Comparison of ENCODE assay signal across 8 cellular contexts in the genomic region with DNA sequence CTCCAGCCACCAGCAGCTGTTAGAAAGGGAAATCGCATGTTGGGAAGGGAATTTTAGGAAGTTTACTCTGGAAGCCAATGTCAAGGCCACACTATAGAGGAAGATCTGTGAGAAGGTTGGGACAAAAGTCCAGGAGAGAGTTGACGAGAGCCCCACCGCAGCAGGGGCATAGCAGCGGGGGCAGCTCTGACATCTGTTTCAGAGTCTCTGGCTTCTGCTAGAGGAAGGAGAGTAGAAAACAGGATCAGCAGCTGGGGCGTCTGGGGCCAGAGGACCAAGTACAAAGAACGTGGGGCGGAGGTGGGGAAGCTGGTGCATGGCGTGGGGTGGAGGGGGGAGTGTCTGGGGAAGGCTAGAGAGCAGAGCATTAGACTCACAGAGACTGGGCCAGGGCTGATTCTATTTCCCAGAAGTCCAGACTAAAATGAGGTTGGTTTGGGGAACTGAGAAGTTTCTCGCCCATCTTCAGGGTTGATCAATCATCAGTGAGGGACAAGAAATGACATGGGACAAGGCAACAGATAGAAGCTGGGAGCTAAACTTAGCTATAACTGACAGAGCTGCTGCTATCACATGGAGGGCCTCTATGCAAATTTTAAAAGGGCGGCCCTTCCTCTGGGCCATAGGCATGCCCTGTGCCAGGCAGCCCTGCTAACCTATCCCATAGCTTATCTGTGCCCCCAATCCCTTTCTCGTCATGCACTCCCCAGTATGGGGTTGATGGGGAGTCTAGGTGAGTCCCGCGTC. TPM values are rescaled to one million over a fixed set of nuclear protein-coding genes. Genes with fewer than 3 reads are reported as not detected.
DNase-seq lines count a peak whose midpoint lies in the region; ATAC-seq and TF ChIP-seq lines count a peak whose summit lies in the region.

No MANE protein-coding gene starts in this region.

- H3K27ac Mint-ChIP-seq in activated CD8-positive, alpha-beta T cell treated with anti-CD3 and anti-CD28 coated beads, Interleukin-2, amount 10 ng/mL, durations not matched to agents 7 days and 5 days, result peak overlapping the region; percentile 14

- H3K36me3 Mint-ChIP-seq in activated CD8-positive, alpha-beta T cell treated with anti-CD3 and anti-CD28 coated beads, Interleukin-2, amount 10 ng/mL, durations not matched to agents 7 days and 5 days (ENCODE audit: low read depth), result peaks cover 17% of the 10 kb centered on the region

- peaks cover 22% of the 10 kb centered on the region for H3K4me1 Mint-ChIP-seq in activated CD8-positive, alpha-beta T cell treated with anti-CD3 and anti-CD28 coated beads, Interleukin-2, amount 10 ng/mL, durations not matched to agents 7 days and 5 days (ENCODE audit: low read depth)

- intact Hi-C loops in lower leg skin (cut with DNase I; ENCODE audit: low total_unique reads) (no loop called here), posterior vena cava (cut with DNase I) (no loop called here)

- ATAC-seq in GM19455 (IDR thresholded peaks at IDR 0.05; ENCODE audit: unreplicated experiment), result peak; percentile 55
- peak; percentile 47 for ATAC-seq in HG03457 (IDR thresholded peaks at IDR 0.05; ENCODE audit: unreplicated experiment)
- ATAC-seq in activated CD8-positive, alpha-beta T cell treated with anti-CD3 and anti-CD28 coated beads, Interleukin-2, amount 10 ng/mL, durations not matched to agents 7 days and 5 days, result no peak

- CTCF ChIA-PET in activated CD8-positive, alpha-beta T cell treated with anti-CD3 and anti-CD28 coated beads, Interleukin-2, amount 10 ng/mL, durations not matched to agents 7 days and 5 days (lab: Charles Lee), result interaction anchor here (1.4 to 9.0 kb wide), 2 partner anchors 21 to 45 kb away, joined by 3 to 58 read pairs; partner anchors contain the start of gene ATP2A1

- no peaks in the 10 kb centered on the region for H3K9me3 Mint-ChIP-seq in activated CD8-positive, alpha-beta T cell treated with anti-CD3 and anti-CD28 coated beads, Interleukin-2, amount 10 ng/mL, durations not matched to agents 7 days and 5 days (ENCODE audit: insufficient read depth)

- 51 to 54% methylated on average over 13 of the region's 13 CpGs for WGBS in lower leg skin, 2 donors

- no peak for TF ChIP-seq CTCF in GM10266 (IDR thresholded peaks at IDR 0.05; ENCODE audit: control insufficient read depth, insufficient read depth, low read depth, missing control alignments)
- no peak for TF ChIP-seq CTCF in lower leg skin (IDR thresholded peaks at IDR 0.05)

- TF ChIP-seq POLR2A in lower leg skin (IDR thresholded peaks at IDR 0.05), result no peak

- DNase-seq in GM10266 (ENCODE audit: extremely low spot score) (peak; percentile 79), lower leg skin (ENCODE audit: low spot score in 2 of 2) (no peak), 8988T (no peak), posterior vena cava (ENCODE audit: low spot score) (no peak), NCI-H1930 (lab: John Stamatoyannopoulos, UW) (no peak)
- DNase-seq in activated CD8-positive, alpha-beta T cell treated with anti-CD3 and anti-CD28 coated beads, Interleukin-2, amount 10 ng/mL, durations not matched to agents 7 days and 5 days, result no peak

- H3K4me3 ChIP-seq in lower leg skin (ENCODE audit: low read depth, poor library complexity, severe bottlenecking), result peak overlapping the region; percentile 2

- no peaks in the 10 kb centered on the region for H3K27me3 Mint-ChIP-seq in activated CD8-positive, alpha-beta T cell treated with anti-CD3 and anti-CD28 coated beads, Interleukin-2, amount 10 ng/mL, durations not matched to agents 7 days and 5 days (ENCODE audit: low read depth)

- POLR2A ChIA-PET in activated CD8-positive, alpha-beta T cell treated with anti-CD3 and anti-CD28 coated beads, Interleukin-2, amount 10 ng/mL, durations not matched to agents 7 days and 5 days (lab: Charles Lee), result interaction anchor here (0.6 to 1.4 kb wide), 4 partner anchors 9 to 101 kb away, joined by 3 to 6 read pairs (median 4); partner anchors contain the start of genes ATXN2L and TUFM

- H3K4me3 Mint-ChIP-seq in activated CD8-positive, alpha-beta T cell treated with anti-CD3 and anti-CD28 coated beads, Interleukin-2, amount 10 ng/mL, durations not matched to agents 7 days and 5 days, result peak overlapping the region; percentile 89

RNA-seq across cellular contexts. Expression of gene RABEP2, which starts 1.2 kb away (rescaled TPM):
- total RNA-seq in activated CD8-positive, alpha-beta T cell treated with anti-CD3 and anti-CD28 coated beads, Interleukin-2, amount 10 ng/mL, durations not matched to agents 7 days and 5 days, result 10 to 100 TPM; 22.5 to 23.2 TPM
- total RNA-seq in lower leg skin, result 100 to 1,000 TPM in 2 of 4 donors, 10 to 100 TPM in 2; 80.7 to 124 (median 94.9) TPM
- total RNA-seq in posterior vena cava, result 10 to 100 TPM; 10.3 to 13.7 TPM

RNA-seq across cellular contexts. Expression of gene CD19, which starts 7.9 kb away (rescaled TPM):
- under 1 TPM; 0.52 to 0.68 TPM for total RNA-seq in activated CD8-positive, alpha-beta T cell treated with anti-CD3 and anti-CD28 coated beads, Interleukin-2, amount 10 ng/mL, durations not matched to agents 7 days and 5 days
- total RNA-seq in lower leg skin (1 to 10 TPM in 1 of 4 donors, under 1 TPM in 1, not detected in 2; 0.26 to 1.1 TPM), posterior vena cava (under 1 TPM; 0.32 to 0.33 TPM)

RNA-seq across cellular contexts. Expression of gene NFATC2IP, which starts 26.9 kb away (rescaled TPM):
- total RNA-seq in activated CD8-positive, alpha-beta T cell treated with anti-CD3 and anti-CD28 coated beads, Interleukin-2, amount 10 ng/mL, durations not matched to agents 7 days and 5 days, result 100 to 1,000 TPM; 113 to 120 TPM
- total RNA-seq in lower leg skin (10 to 100 TPM; 22.0 to 32.8 (median 25.1) TPM), posterior vena cava (10 to 100 TPM; 19.5 to 20.2 TPM)

RNA-seq across cellular contexts. Expression of gene ATP2A1, which starts 45.5 kb away (rescaled TPM):
- total RNA-seq in activated CD8-positive, alpha-beta T cell treated with anti-CD3 and anti-CD28 coated beads, Interleukin-2, amount 10 ng/mL, durations not matched to agents 7 days and 5 days, result 1 to 10 TPM; 1.8 to 2.1 TPM
- total RNA-seq in lower leg skin (under 1 TPM; 0.07 to 0.46 (median 0.21) TPM), posterior vena cava (1 to 10 TPM in 1 of 2 donors, under 1 TPM in 1; 0.42 to 1.3 TPM)

RNA-seq across cellular contexts. Expression of gene SPNS1, which starts 50.8 kb away (rescaled TPM):
- 10 to 100 TPM; 28.3 to 29.0 TPM for total RNA-seq in activated CD8-positive, alpha-beta T cell treated with anti-CD3 and anti-CD28 coated beads, Interleukin-2, amount 10 ng/mL, durations not matched to agents 7 days and 5 days
- total RNA-seq in lower leg skin (10 to 100 TPM; 24.2 to 34.6 (median 34.0) TPM), posterior vena cava (10 to 100 TPM; 22.4 to 24.9 TPM)
